Comparison of ENCODE assay signal across 1 cellular context in the genomic region with DNA sequence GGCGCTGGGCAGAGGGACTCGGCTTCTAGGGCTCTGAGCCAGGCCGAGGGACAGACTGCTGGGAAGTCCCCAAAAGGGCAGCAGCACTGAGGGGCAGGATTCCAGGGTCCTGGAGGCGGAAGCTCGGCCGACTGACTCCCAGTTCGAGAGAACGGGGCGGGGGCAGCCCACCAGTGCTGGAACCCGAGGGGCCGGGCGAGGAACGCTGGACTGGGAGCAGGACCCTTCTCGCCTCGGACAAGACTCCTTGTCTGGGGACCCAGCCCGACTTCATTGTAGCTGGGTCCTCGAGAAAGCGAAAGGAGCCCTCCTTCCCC.
A peak's percentile ranks its signal among the peaks of the same experiment; 100 is the strongest.
TF ChIP-seq lines count a peak whose summit lies in the region.

No MANE protein-coding gene starts in this region.

TF ChIP-seq in HepG2, 621 proteins besides CTCF, POLR2A, EP300 and RAD21 (continues in another document):
- no peak for TF ChIP-seq ZFP90 (CRISPR knock-in tag; IDR thresholded peaks at IDR 0.05; ENCODE audit: borderline replicate concordance)
- no peak for TF ChIP-seq THAP11 (CRISPR knock-in tag; IDR thresholded peaks at IDR 0.05)
- no peak for TF ChIP-seq ZEB1 (IDR thresholded peaks at IDR 0.05; ENCODE audit: insufficient replicate concordance, low read depth)
- no peak for TF ChIP-seq PHF5A (CRISPR knock-in tag; IDR thresholded peaks at IDR 0.05; ENCODE audit: low read depth, unreplicated experiment)
- peak; percentile 12 for TF ChIP-seq ASH2L (IDR thresholded peaks at IDR 0.05; ENCODE audit: insufficient read length, low read depth, low read length)
- TF ChIP-seq PITX1 (CRISPR knock-in tag; IDR thresholded peaks at IDR 0.05) = 0 out of 2 replicates have a peak, but pooled peaks have one; percentile 6
- TF ChIP-seq, protein P1, sequence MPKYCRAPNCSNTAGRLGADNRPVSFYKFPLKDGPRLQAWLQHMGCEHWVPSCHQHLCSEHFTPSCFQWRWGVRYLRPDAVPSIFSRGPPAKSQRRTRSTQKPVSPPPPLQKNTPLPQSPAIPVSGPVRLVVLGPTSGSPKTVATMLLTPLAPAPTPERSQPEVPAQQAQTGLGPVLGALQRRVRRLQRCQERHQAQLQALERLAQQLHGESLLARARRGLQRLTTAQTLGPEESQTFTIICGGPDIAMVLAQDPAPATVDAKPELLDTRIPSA (CRISPR knock-in tag; IDR thresholded peaks at IDR 0.05; ENCODE audit: borderline replicate concordance) = no peak
- TF ChIP-seq IKZF1 (IDR thresholded peaks at IDR 0.05) = no peak
- TF ChIP-seq, protein P2, sequence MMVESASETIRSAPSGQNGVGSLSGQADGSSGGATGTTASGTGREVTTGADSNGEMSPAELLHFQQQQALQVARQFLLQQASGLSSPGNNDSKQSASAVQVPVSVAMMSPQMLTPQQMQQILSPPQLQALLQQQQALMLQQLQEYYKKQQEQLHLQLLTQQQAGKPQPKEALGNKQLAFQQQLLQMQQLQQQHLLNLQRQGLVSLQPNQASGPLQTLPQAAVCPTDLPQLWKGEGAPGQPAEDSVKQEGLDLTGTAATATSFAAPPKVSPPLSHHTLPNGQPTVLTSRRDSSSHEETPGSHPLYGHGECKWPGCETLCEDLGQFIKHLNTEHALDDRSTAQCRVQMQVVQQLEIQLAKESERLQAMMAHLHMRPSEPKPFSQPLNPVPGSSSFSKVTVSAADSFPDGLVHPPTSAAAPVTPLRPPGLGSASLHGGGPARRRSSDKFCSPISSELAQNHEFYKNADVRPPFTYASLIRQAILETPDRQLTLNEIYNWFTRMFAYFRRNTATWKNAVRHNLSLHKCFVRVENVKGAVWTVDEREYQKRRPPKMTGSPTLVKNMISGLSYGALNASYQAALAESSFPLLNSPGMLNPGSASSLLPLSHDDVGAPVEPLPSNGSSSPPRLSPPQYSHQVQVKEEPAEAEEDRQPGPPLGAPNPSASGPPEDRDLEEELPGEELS (CRISPR knock-in tag; IDR thresholded peaks at IDR 0.05) = no peak
- TF ChIP-seq ZNF557 (CRISPR knock-in tag; IDR thresholded peaks at IDR 0.05) = peak; percentile 59; the same call in 1 of the 2 replicates
- TF ChIP-seq ZNF562 (CRISPR knock-in tag; IDR thresholded peaks at IDR 0.05; ENCODE audit: borderline replicate concordance) = no peak
- TF ChIP-seq NR2C2 (CRISPR knock-in tag; IDR thresholded peaks at IDR 0.05; ENCODE audit: borderline replicate concordance) = no peak; the same call in 1 of the 2 replicates
- TF ChIP-seq, protein P3, sequence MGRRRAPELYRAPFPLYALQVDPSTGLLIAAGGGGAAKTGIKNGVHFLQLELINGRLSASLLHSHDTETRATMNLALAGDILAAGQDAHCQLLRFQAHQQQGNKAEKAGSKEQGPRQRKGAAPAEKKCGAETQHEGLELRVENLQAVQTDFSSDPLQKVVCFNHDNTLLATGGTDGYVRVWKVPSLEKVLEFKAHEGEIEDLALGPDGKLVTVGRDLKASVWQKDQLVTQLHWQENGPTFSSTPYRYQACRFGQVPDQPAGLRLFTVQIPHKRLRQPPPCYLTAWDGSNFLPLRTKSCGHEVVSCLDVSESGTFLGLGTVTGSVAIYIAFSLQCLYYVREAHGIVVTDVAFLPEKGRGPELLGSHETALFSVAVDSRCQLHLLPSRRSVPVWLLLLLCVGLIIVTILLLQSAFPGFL (CRISPR knock-in tag; IDR thresholded peaks at IDR 0.05) = no peak
- no peak for TF ChIP-seq ZNF3 (CRISPR knock-in tag; IDR thresholded peaks at IDR 0.05)
- TF ChIP-seq, protein P4, sequence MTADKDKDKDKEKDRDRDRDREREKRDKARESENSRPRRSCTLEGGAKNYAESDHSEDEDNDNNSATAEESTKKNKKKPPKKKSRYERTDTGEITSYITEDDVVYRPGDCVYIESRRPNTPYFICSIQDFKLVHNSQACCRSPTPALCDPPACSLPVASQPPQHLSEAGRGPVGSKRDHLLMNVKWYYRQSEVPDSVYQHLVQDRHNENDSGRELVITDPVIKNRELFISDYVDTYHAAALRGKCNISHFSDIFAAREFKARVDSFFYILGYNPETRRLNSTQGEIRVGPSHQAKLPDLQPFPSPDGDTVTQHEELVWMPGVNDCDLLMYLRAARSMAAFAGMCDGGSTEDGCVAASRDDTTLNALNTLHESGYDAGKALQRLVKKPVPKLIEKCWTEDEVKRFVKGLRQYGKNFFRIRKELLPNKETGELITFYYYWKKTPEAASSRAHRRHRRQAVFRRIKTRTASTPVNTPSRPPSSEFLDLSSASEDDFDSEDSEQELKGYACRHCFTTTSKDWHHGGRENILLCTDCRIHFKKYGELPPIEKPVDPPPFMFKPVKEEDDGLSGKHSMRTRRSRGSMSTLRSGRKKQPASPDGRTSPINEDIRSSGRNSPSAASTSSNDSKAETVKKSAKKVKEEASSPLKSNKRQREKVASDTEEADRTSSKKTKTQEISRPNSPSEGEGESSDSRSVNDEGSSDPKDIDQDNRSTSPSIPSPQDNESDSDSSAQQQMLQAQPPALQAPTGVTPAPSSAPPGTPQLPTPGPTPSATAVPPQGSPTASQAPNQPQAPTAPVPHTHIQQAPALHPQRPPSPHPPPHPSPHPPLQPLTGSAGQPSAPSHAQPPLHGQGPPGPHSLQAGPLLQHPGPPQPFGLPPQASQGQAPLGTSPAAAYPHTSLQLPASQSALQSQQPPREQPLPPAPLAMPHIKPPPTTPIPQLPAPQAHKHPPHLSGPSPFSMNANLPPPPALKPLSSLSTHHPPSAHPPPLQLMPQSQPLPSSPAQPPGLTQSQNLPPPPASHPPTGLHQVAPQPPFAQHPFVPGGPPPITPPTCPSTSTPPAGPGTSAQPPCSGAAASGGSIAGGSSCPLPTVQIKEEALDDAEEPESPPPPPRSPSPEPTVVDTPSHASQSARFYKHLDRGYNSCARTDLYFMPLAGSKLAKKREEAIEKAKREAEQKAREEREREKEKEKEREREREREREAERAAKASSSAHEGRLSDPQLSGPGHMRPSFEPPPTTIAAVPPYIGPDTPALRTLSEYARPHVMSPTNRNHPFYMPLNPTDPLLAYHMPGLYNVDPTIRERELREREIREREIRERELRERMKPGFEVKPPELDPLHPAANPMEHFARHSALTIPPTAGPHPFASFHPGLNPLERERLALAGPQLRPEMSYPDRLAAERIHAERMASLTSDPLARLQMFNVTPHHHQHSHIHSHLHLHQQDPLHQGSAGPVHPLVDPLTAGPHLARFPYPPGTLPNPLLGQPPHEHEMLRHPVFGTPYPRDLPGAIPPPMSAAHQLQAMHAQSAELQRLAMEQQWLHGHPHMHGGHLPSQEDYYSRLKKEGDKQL (CRISPR knock-in tag; IDR thresholded peaks at IDR 0.05; ENCODE audit: low read depth) = no peak
- no peak for TF ChIP-seq ZSCAN22 (CRISPR knock-in tag; IDR thresholded peaks at IDR 0.05)
- TF ChIP-seq ARNTL (CRISPR knock-in tag; IDR thresholded peaks at IDR 0.05) = no peak
- TF ChIP-seq JDP2 (CRISPR knock-in tag; IDR thresholded peaks at IDR 0.05; ENCODE audit: borderline replicate concordance) = no peak
- TF ChIP-seq ZNF749 (CRISPR knock-in tag; IDR thresholded peaks at IDR 0.05; ENCODE audit: borderline replicate concordance) = no peak
- no peak for TF ChIP-seq KDM3A (CRISPR knock-in tag; IDR thresholded peaks at IDR 0.05; ENCODE audit: low read depth)
- TF ChIP-seq CENPX (CRISPR knock-in tag; IDR thresholded peaks at IDR 0.05) = no peak
- no peak for TF ChIP-seq MIER2 (CRISPR knock-in tag; IDR thresholded peaks at IDR 0.05)
- TF ChIP-seq SOX6 (IDR thresholded peaks at IDR 0.05) = no peak
- TF ChIP-seq SOX6 (CRISPR knock-in tag; IDR thresholded peaks at IDR 0.05) = no peak
- TF ChIP-seq, protein P5, sequence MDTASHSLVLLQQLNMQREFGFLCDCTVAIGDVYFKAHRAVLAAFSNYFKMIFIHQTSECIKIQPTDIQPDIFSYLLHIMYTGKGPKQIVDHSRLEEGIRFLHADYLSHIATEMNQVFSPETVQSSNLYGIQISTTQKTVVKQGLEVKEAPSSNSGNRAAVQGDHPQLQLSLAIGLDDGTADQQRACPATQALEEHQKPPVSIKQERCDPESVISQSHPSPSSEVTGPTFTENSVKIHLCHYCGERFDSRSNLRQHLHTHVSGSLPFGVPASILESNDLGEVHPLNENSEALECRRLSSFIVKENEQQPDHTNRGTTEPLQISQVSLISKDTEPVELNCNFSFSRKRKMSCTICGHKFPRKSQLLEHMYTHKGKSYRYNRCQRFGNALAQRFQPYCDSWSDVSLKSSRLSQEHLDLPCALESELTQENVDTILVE (CRISPR knock-in tag; IDR thresholded peaks at IDR 0.05) = no peak
- TF ChIP-seq, protein P6, sequence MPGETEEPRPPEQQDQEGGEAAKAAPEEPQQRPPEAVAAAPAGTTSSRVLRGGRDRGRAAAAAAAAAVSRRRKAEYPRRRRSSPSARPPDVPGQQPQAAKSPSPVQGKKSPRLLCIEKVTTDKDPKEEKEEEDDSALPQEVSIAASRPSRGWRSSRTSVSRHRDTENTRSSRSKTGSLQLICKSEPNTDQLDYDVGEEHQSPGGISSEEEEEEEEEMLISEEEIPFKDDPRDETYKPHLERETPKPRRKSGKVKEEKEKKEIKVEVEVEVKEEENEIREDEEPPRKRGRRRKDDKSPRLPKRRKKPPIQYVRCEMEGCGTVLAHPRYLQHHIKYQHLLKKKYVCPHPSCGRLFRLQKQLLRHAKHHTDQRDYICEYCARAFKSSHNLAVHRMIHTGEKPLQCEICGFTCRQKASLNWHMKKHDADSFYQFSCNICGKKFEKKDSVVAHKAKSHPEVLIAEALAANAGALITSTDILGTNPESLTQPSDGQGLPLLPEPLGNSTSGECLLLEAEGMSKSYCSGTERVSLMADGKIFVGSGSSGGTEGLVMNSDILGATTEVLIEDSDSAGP (CRISPR knock-in tag; IDR thresholded peaks at IDR 0.05; ENCODE audit: borderline replicate concordance) = peak; percentile 60; the same call in 1 of the 2 replicates
- TF ChIP-seq ZNF180 (CRISPR knock-in tag; IDR thresholded peaks at IDR 0.05; ENCODE audit: borderline replicate concordance, low read depth) = no peak
- TF ChIP-seq, protein P7, sequence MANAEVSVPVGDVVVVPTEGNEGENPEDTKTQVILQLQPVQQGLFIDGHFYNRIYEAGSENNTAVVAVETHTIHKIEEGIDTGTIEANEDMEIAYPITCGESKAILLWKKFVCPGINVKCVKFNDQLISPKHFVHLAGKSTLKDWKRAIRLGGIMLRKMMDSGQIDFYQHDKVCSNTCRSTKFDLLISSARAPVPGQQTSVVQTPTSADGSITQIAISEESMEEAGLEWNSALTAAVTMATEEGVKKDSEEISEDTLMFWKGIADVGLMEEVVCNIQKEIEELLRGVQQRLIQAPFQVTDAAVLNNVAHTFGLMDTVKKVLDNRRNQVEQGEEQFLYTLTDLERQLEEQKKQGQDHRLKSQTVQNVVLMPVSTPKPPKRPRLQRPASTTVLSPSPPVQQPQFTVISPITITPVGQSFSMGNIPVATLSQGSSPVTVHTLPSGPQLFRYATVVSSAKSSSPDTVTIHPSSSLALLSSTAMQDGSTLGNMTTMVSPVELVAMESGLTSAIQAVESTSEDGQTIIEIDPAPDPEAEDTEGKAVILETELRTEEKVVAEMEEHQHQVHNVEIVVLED (CRISPR knock-in tag; IDR thresholded peaks at IDR 0.05; ENCODE audit: borderline replicate concordance) = peak; percentile 0; the same call in 1 of the 2 replicates
- TF ChIP-seq, protein P8, sequence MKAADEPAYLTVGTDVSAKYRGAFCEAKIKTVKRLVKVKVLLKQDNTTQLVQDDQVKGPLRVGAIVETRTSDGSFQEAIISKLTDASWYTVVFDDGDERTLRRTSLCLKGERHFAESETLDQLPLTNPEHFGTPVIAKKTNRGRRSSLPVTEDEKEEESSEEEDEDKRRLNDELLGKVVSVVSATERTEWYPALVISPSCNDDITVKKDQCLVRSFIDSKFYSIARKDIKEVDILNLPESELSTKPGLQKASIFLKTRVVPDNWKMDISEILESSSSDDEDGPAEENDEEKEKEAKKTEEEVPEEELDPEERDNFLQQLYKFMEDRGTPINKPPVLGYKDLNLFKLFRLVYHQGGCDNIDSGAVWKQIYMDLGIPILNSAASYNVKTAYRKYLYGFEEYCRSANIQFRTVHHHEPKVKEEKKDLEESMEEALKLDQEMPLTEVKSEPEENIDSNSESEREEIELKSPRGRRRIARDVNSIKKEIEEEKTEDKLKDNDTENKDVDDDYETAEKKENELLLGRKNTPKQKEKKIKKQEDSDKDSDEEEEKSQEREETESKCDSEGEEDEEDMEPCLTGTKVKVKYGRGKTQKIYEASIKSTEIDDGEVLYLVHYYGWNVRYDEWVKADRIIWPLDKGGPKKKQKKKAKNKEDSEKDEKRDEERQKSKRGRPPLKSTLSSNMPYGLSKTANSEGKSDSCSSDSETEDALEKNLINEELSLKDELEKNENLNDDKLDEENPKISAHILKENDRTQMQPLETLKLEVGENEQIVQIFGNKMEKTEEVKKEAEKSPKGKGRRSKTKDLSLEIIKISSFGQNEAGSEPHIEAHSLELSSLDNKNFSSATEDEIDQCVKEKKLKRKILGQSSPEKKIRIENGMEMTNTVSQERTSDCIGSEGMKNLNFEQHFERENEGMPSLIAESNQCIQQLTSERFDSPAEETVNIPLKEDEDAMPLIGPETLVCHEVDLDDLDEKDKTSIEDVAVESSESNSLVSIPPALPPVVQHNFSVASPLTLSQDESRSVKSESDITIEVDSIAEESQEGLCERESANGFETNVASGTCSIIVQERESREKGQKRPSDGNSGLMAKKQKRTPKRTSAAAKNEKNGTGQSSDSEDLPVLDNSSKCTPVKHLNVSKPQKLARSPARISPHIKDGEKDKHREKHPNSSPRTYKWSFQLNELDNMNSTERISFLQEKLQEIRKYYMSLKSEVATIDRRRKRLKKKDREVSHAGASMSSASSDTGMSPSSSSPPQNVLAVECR (CRISPR knock-in tag; IDR thresholded peaks at IDR 0.05; ENCODE audit: borderline replicate concordance) = no peak
- TF ChIP-seq, protein P9, sequence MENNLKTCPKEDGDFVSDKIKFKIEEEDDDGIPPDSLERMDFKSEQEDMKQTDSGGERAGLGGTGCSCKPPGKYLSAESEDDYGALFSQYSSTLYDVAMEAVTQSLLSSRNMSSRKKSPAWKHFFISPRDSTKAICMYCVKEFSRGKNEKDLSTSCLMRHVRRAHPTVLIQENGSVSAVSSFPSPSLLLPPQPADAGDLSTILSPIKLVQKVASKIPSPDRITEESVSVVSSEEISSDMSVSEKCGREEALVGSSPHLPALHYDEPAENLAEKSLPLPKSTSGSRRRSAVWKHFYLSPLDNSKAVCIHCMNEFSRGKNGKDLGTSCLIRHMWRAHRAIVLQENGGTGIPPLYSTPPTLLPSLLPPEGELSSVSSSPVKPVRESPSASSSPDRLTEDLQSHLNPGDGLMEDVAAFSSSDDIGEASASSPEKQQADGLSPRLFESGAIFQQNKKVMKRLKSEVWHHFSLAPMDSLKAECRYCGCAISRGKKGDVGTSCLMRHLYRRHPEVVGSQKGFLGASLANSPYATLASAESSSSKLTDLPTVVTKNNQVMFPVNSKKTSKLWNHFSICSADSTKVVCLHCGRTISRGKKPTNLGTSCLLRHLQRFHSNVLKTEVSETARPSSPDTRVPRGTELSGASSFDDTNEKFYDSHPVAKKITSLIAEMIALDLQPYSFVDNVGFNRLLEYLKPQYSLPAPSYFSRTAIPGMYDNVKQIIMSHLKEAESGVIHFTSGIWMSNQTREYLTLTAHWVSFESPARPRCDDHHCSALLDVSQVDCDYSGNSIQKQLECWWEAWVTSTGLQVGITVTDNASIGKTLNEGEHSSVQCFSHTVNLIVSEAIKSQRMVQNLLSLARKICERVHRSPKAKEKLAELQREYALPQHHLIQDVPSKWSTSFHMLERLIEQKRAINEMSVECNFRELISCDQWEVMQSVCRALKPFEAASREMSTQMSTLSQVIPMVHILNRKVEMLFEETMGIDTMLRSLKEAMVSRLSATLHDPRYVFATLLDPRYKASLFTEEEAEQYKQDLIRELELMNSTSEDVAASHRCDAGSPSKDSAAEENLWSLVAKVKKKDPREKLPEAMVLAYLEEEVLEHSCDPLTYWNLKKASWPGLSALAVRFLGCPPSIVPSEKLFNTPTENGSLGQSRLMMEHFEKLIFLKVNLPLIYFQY (CRISPR knock-in tag; IDR thresholded peaks at IDR 0.05; ENCODE audit: borderline replicate concordance) = peak; percentile 14; the same call in 1 of the 2 replicates
- no peak for TF ChIP-seq NAIF1 (CRISPR knock-in tag; IDR thresholded peaks at IDR 0.05; ENCODE audit: borderline replicate concordance)
- no peak for TF ChIP-seq ZBTB7B (CRISPR knock-in tag; IDR thresholded peaks at IDR 0.05)
- TF ChIP-seq CBX1 (IDR thresholded peaks at IDR 0.05; ENCODE audit: low read depth) = peak; percentile 5
- 0 out of 2 replicates have a peak, but pooled peaks have one; percentile 8 for TF ChIP-seq ZNF329 (CRISPR knock-in tag; IDR thresholded peaks at IDR 0.05; ENCODE audit: low read depth)
- no peak for TF ChIP-seq GTF2F1 (IDR thresholded peaks at IDR 0.05; ENCODE audit: low read length)
